ENCODE assay signal across 1 cellular context in genomic region chr10:92114201-92114600, GRCh38.
TF ChIP-seq lines count a peak whose summit lies in the region.

No MANE protein-coding gene starts in this region.

TF ChIP-seq in HepG2, 621 proteins besides CTCF, POLR2A, EP300 and RAD21 (continued from another document and continues in another):
- TF ChIP-seq ZBTB26 (CRISPR knock-in tag; IDR thresholded peaks at IDR 0.05; ENCODE audit: borderline replicate concordance) (peak; percentile 97), SMAD3 (CRISPR knock-in tag; IDR thresholded peaks at IDR 0.05) (0 out of 2 replicates have a peak, but pooled peaks have one; percentile 42), RERE (CRISPR knock-in tag; IDR thresholded peaks at IDR 0.05; ENCODE audit: low read depth) (no peak), SOX5 (CRISPR knock-in tag; IDR thresholded peaks at IDR 0.05; ENCODE audit: borderline replicate concordance) (peak; percentile 77), FOXP1 (IDR thresholded peaks at IDR 0.05) (no peak), FOXP1 (CRISPR knock-in tag; IDR thresholded peaks at IDR 0.05) (peak; percentile 44; the same call in 1 of the 2 replicates), FOXA1 (IDR thresholded peaks at IDR 0.05) (no peak), FOXA1 (CRISPR knock-in tag; IDR thresholded peaks at IDR 0.05) (peak; percentile 67), FOXJ3 (CRISPR knock-in tag; IDR thresholded peaks at IDR 0.05; ENCODE audit: borderline replicate concordance) (peak; percentile 62; the same call in 1 of the 2 replicates), FOXA3 (CRISPR knock-in tag; IDR thresholded peaks at IDR 0.05) (peak; percentile 86), NFIC (IDR thresholded peaks at IDR 0.05; ENCODE audit: low read length) (peak; percentile 75; the same call in 1 of the 2 replicates), POGZ (CRISPR knock-in tag; IDR thresholded peaks at IDR 0.05) (peak; percentile 75), ZNF503 (CRISPR knock-in tag; IDR thresholded peaks at IDR 0.05) (no peak), HNRNPK (IDR thresholded peaks at IDR 0.05; ENCODE audit: low read depth, low read length, poor library complexity, severe bottlenecking) (no peak), ZSCAN30 (CRISPR knock-in tag; IDR thresholded peaks at IDR 0.05) (no peak), RARA (CRISPR knock-in tag; IDR thresholded peaks at IDR 0.05) (peak; percentile 81), NCOA2 (CRISPR knock-in tag; IDR thresholded peaks at IDR 0.05) (peak; percentile 88), ZNF777 (CRISPR knock-in tag; IDR thresholded peaks at IDR 0.05) (no peak), SKIL (CRISPR knock-in tag; IDR thresholded peaks at IDR 0.05; ENCODE audit: borderline replicate concordance) (peak; percentile 42; the same call in 1 of the 2 replicates), FOXK1 (CRISPR knock-in tag; IDR thresholded peaks at IDR 0.05; ENCODE audit: borderline replicate concordance, low read depth) (0 out of 2 replicates have a peak, but pooled peaks have one; percentile 26), MIXL1 (CRISPR knock-in tag; IDR thresholded peaks at IDR 0.05) (peak; percentile 81; the same call in 1 of the 2 replicates), MLLT10 (CRISPR knock-in tag; IDR thresholded peaks at IDR 0.05) (no peak), ETV5 (CRISPR knock-in tag; IDR thresholded peaks at IDR 0.05; ENCODE audit: borderline replicate concordance) (peak; percentile 66; the same call in 1 of the 2 replicates), ZKSCAN8 (CRISPR knock-in tag; IDR thresholded peaks at IDR 0.05; ENCODE audit: borderline replicate concordance) (0 out of 2 replicates have a peak, but pooled peaks have one; percentile 55), ADNP (CRISPR knock-in tag; IDR thresholded peaks at IDR 0.05) (no peak), PPARG (CRISPR knock-in tag; conservative IDR thresholded peaks at IDR 0.05) (peak; percentile 78), ONECUT2 (CRISPR knock-in tag; IDR thresholded peaks at IDR 0.05) (0 out of 2 replicates have a peak, but pooled peaks have one; percentile 16), ZFP37 (CRISPR knock-in tag; IDR thresholded peaks at IDR 0.05; ENCODE audit: borderline replicate concordance) (no peak), SAP130 (CRISPR knock-in tag; IDR thresholded peaks at IDR 0.05; ENCODE audit: low read depth) (peak; percentile 71), CEBPG (CRISPR knock-in tag; IDR thresholded peaks at IDR 0.05) (peak; percentile 31; the same call in 1 of the 2 replicates), E2F5 (CRISPR knock-in tag; conservative IDR thresholded peaks at IDR 0.05) (no peak), HOXA3 (CRISPR knock-in tag; IDR thresholded peaks at IDR 0.05) (no peak), GPN1 (CRISPR knock-in tag; IDR thresholded peaks at IDR 0.05; ENCODE audit: borderline replicate concordance) (no peak), ZNF644 (CRISPR knock-in tag; IDR thresholded peaks at IDR 0.05; ENCODE audit: low read depth) (peak; percentile 71; the same call in 1 of the 2 replicates), RXRB (CRISPR knock-in tag; IDR thresholded peaks at IDR 0.05; ENCODE audit: borderline replicate concordance) (peak; percentile 79), HOMEZ (CRISPR knock-in tag; IDR thresholded peaks at IDR 0.05; ENCODE audit: low read depth) (peak; percentile 83), ZMYM2 (CRISPR knock-in tag; IDR thresholded peaks at IDR 0.05) (0 out of 2 replicates have a peak, but pooled peaks have one; percentile 58), NR2F2 (IDR thresholded peaks at IDR 0.05; ENCODE audit: borderline replicate concordance, low read depth) (0 out of 2 replicates have a peak, but pooled peaks have one; percentile 37), CCAR2 (optimal IDR thresholded peaks at IDR 0.05; ENCODE audit: low read depth, low read length) (no peak), ZNF609 (CRISPR knock-in tag; IDR thresholded peaks at IDR 0.05; ENCODE audit: borderline replicate concordance) (0 out of 2 replicates have a peak, but pooled peaks have one; percentile 18), PTBP1 (IDR thresholded peaks at IDR 0.05; ENCODE audit: low read depth, low read length, poor library complexity, severe bottlenecking) (no peak), HNRNPUL1 (IDR thresholded peaks at IDR 0.05; ENCODE audit: low read depth, low read length) (no peak), ZMYM4 (CRISPR knock-in tag; IDR thresholded peaks at IDR 0.05) (peak; percentile 17; the same call in 1 of the 2 replicates), IRF2 (CRISPR knock-in tag; IDR thresholded peaks at IDR 0.05) (peak; percentile 35; the same call in 1 of the 2 replicates)
- TF ChIP-seq, protein P1, sequence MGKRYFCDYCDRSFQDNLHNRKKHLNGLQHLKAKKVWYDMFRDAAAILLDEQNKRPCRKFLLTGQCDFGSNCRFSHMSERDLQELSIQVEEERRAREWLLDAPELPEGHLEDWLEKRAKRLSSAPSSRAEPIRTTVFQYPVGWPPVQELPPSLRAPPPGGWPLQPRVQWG (CRISPR knock-in tag; IDR thresholded peaks at IDR 0.05; ENCODE audit: borderline replicate concordance, low read depth): no peak
- TF ChIP-seq, protein P2, sequence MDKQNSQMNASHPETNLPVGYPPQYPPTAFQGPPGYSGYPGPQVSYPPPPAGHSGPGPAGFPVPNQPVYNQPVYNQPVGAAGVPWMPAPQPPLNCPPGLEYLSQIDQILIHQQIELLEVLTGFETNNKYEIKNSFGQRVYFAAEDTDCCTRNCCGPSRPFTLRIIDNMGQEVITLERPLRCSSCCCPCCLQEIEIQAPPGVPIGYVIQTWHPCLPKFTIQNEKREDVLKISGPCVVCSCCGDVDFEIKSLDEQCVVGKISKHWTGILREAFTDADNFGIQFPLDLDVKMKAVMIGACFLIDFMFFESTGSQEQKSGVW (CRISPR knock-in tag; IDR thresholded peaks at IDR 0.05; ENCODE audit: borderline replicate concordance): no peak
